ENCODE assay signal across 1 cellular context in genomic region chr15:32825219-32825618, GRCh38.
TF ChIP-seq lines count a peak whose summit lies in the region.

No MANE protein-coding gene starts in this region.

TF ChIP-seq in WTC11, 78 proteins besides CTCF, POLR2A, EP300 and RAD21 (continued from another document):
- TF ChIP-seq NR2C2 (CRISPR knock-in tag; IDR thresholded peaks at IDR 0.05) (no peak), TCF7 (CRISPR knock-in tag; IDR thresholded peaks at IDR 0.05; ENCODE audit: low read depth) (no peak), TEAD1 (CRISPR knock-in tag; IDR thresholded peaks at IDR 0.05) (no peak), AR (CRISPR knock-in tag; IDR thresholded peaks at IDR 0.05) (no peak), FOXP4 (CRISPR knock-in tag; IDR thresholded peaks at IDR 0.05) (no peak), FOXK1 (CRISPR knock-in tag; IDR thresholded peaks at IDR 0.05) (no peak), ZNF396 (CRISPR knock-in tag; IDR thresholded peaks at IDR 0.05; ENCODE audit: borderline replicate concordance) (no peak)
- TF ChIP-seq, protein P1, sequence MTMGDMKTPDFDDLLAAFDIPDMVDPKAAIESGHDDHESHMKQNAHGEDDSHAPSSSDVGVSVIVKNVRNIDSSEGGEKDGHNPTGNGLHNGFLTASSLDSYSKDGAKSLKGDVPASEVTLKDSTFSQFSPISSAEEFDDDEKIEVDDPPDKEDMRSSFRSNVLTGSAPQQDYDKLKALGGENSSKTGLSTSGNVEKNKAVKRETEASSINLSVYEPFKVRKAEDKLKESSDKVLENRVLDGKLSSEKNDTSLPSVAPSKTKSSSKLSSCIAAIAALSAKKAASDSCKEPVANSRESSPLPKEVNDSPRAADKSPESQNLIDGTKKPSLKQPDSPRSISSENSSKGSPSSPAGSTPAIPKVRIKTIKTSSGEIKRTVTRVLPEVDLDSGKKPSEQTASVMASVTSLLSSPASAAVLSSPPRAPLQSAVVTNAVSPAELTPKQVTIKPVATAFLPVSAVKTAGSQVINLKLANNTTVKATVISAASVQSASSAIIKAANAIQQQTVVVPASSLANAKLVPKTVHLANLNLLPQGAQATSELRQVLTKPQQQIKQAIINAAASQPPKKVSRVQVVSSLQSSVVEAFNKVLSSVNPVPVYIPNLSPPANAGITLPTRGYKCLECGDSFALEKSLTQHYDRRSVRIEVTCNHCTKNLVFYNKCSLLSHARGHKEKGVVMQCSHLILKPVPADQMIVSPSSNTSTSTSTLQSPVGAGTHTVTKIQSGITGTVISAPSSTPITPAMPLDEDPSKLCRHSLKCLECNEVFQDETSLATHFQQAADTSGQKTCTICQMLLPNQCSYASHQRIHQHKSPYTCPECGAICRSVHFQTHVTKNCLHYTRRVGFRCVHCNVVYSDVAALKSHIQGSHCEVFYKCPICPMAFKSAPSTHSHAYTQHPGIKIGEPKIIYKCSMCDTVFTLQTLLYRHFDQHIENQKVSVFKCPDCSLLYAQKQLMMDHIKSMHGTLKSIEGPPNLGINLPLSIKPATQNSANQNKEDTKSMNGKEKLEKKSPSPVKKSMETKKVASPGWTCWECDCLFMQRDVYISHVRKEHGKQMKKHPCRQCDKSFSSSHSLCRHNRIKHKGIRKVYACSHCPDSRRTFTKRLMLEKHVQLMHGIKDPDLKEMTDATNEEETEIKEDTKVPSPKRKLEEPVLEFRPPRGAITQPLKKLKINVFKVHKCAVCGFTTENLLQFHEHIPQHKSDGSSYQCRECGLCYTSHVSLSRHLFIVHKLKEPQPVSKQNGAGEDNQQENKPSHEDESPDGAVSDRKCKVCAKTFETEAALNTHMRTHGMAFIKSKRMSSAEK (CRISPR knock-in tag; IDR thresholded peaks at IDR 0.05; ENCODE audit: borderline replicate concordance) = no peak
- TF ChIP-seq, protein P2, sequence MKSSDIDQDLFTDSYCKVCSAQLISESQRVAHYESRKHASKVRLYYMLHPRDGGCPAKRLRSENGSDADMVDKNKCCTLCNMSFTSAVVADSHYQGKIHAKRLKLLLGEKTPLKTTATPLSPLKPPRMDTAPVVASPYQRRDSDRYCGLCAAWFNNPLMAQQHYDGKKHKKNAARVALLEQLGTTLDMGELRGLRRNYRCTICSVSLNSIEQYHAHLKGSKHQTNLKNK (CRISPR knock-in tag; IDR thresholded peaks at IDR 0.05) = no peak
- TF ChIP-seq, protein P3, sequence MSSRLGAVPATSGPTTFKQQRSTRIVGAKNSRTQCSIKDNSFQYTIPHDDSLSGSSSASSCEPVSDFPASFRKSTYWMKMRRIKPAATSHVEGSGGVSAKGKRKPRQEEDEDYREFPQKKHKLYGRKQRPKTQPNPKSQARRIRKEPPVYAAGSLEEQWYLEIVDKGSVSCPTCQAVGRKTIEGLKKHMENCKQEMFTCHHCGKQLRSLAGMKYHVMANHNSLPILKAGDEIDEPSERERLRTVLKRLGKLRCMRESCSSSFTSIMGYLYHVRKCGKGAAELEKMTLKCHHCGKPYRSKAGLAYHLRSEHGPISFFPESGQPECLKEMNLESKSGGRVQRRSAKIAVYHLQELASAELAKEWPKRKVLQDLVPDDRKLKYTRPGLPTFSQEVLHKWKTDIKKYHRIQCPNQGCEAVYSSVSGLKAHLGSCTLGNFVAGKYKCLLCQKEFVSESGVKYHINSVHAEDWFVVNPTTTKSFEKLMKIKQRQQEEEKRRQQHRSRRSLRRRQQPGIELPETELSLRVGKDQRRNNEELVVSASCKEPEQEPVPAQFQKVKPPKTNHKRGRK (CRISPR knock-in tag; IDR thresholded peaks at IDR 0.05; ENCODE audit: borderline replicate concordance) = no peak
